Comparison of ENCODE assay signal across 8 cellular contexts in the genomic region with DNA sequence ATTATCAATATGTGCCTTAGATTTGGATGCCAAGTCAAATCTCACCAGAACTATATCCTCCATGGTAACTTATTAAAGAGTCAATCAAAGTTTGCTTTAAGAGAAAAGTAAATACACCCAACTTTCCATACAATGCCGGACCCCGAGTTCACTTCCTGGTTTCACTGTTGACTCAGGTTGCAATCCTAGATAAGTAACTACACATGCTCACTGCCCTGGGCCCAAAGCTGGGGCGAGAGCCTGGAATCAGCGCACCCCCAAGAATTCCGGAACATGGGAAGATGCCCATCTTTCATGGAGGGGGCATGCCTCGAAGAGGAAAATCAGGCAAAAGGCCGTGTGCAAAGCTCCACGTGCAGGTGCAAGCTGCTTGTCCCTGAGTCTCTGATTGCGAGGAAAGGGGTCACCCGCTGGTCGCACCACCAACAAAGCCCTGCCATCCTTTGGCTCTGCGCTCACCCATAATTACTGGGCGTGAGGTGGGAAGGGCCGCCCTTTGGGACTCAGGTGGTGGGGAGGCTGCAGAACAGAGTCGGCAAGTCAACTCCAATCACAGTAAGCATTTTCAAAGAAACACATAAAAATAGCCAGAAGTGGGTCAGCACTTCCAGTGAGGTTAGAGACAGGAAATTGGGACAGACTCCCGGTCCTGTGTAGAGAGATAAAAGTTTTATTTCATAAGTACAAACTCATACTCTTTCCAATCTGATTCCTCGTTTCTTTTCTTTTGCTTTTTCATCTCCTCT.
A peak's percentile ranks its signal among the peaks of the same experiment; 100 is the strongest.
DNase-seq lines count a peak whose midpoint lies in the region; ATAC-seq and TF ChIP-seq lines count a peak whose summit lies in the region.

No MANE protein-coding gene starts in this region.

- H3K27me3 ChIP-seq in liver (ENCODE audit: control insufficient read depth in 4 of 4, insufficient read depth in 4 of 4, low read length in 3 of 4): no peaks in the 10 kb centered on the region

- H3K36me3 ChIP-seq in liver (ENCODE audit: control insufficient read depth in 4 of 4, insufficient read depth in 3 of 4, low read depth in 1 of 4, low read length in 3 of 4): no peaks in the 10 kb centered on the region

- H3K27ac ChIP-seq in liver (ENCODE audit: low read depth in 1 of 2, low read length in 2 of 2): peak overlapping the region; percentile 95

- H3K4me1 Mint-ChIP-seq in activated T-cell treated with anti-CD3 and anti-CD28 coated beads, Interleukin-2, amount 50 U/mL, for 24 hours (ENCODE audit: low read depth): peaks cover 92% of the 10 kb centered on the region
- H3K4me1 Mint-ChIP-seq in activated T-cell treated with anti-CD3 and anti-CD28 coated beads, Interleukin-2, amount 50 U/mL, for 4 hours (ENCODE audit: low read depth): peaks cover 75% of the 10 kb centered on the region
- H3K4me1 Mint-ChIP-seq in activated T-helper 2 cell treated with anti-CD3 and anti-CD28 coated beads, Interferon-gamma antibody, Interleukin-2, Interleukin-4, amounts not matched to agents 10 μg/mL and 5 μg/mL and 100 μg/mL, durations not matched to agents 14 hours and 24 hours and 36 hours (ENCODE audit: low read depth): peaks cover 84% of the 10 kb centered on the region
- peaks cover 73% of the 10 kb centered on the region for H3K4me1 Mint-ChIP-seq in type B pancreatic cell (ENCODE audit: unreplicated experiment)

- no peaks in the 10 kb centered on the region for H3K9me3 Mint-ChIP-seq in activated T-cell treated with anti-CD3 and anti-CD28 coated beads, Interleukin-2, amount 50 U/mL, for 24 hours
- no peaks in the 10 kb centered on the region for H3K9me3 Mint-ChIP-seq in activated T-cell treated with anti-CD3 and anti-CD28 coated beads, Interleukin-2, amount 50 U/mL, for 4 hours
- no peaks in the 10 kb centered on the region for H3K9me3 Mint-ChIP-seq in activated T-helper 2 cell treated with anti-CD3 and anti-CD28 coated beads, Interferon-gamma antibody, Interleukin-2, Interleukin-4, amounts not matched to agents 10 μg/mL and 5 μg/mL and 100 μg/mL, durations not matched to agents 14 hours and 24 hours and 36 hours
- H3K9me3 Mint-ChIP-seq in type B pancreatic cell: no peaks in the 10 kb centered on the region

- peak overlapping the region; percentile 79 to 81 for H3K9ac ChIP-seq in liver (ENCODE audit: low read depth in 1 of 2, low read length in 2 of 2)

- intact Hi-C loops in activated T-helper 2 cell treated with anti-CD3 and anti-CD28 coated beads, Interferon-gamma antibody, Interleukin-2, Interleukin-4, amounts not matched to agents 10 μg/mL and 5 μg/mL and 100 μg/mL, durations not matched to agents 14 hours and 24 hours and 36 hours (cut with micrococcal nuclease): no loop called here

- no peaks in the 10 kb centered on the region for H3K9me3 ChIP-seq in liver (ENCODE audit: control insufficient read depth in 4 of 4, low read length in 3 of 4)

- no peak overlapping the region for H3K4me3 ChIP-seq in liver (ENCODE audit: low read depth in 1 of 3, low read length in 3 of 3)

- TF ChIP-seq RAD21 in liver (IDR thresholded peaks at IDR 0.05): peak; percentile 63 to 72

- DNase-seq in activated T-cell treated with anti-CD3 and anti-CD28 coated beads, Interleukin-2, amount 50 U/mL, for 24 hours: peak; percentile 29
- no peak for DNase-seq in activated T-cell treated with anti-CD3 and anti-CD28 coated beads, Interleukin-2, amount 50 U/mL, for 4 hours
- no peak for DNase-seq in activated T-helper 2 cell treated with anti-CD3 and anti-CD28 coated beads, Interferon-gamma antibody, Interleukin-2, Interleukin-4, amounts not matched to agents 10 μg/mL and 5 μg/mL and 100 μg/mL, durations not matched to agents 14 hours and 24 hours and 36 hours (ENCODE audit: low spot score)
- DNase-seq in type B pancreatic cell (ENCODE audit: extremely low spot score, unreplicated experiment) (peak; percentile 66), cerebellar cortex (ENCODE audit: low spot score) (no peak), NCI-H524 (lab: John Stamatoyannopoulos, UW) (no peak)

- H3K4me3 Mint-ChIP-seq in activated T-cell treated with anti-CD3 and anti-CD28 coated beads, Interleukin-2, amount 50 U/mL, for 24 hours: no peak overlapping the region
- H3K4me3 Mint-ChIP-seq in activated T-cell treated with anti-CD3 and anti-CD28 coated beads, Interleukin-2, amount 50 U/mL, for 4 hours: no peak overlapping the region
- H3K4me3 Mint-ChIP-seq in activated T-helper 2 cell treated with anti-CD3 and anti-CD28 coated beads, Interferon-gamma antibody, Interleukin-2, Interleukin-4, amounts not matched to agents 10 μg/mL and 5 μg/mL and 100 μg/mL, durations not matched to agents 14 hours and 24 hours and 36 hours (ENCODE audit: low read depth): no peak overlapping the region
- peak overlapping the region; percentile 53 for H3K4me3 Mint-ChIP-seq in type B pancreatic cell

- peaks cover 37 to 83% (median 58%) of the 10 kb centered on the region in 4 donors for H3K4me1 ChIP-seq in liver (ENCODE audit: control insufficient read depth in 4 of 4, insufficient read depth in 4 of 4, low read length in 3 of 4)

- peaks cover 4% of the 10 kb centered on the region for H3K36me3 Mint-ChIP-seq in activated T-cell treated with anti-CD3 and anti-CD28 coated beads, Interleukin-2, amount 50 U/mL, for 24 hours (ENCODE audit: low read depth)
- H3K36me3 Mint-ChIP-seq in activated T-cell treated with anti-CD3 and anti-CD28 coated beads, Interleukin-2, amount 50 U/mL, for 4 hours (ENCODE audit: insufficient read depth): no peaks in the 10 kb centered on the region
- peaks cover 25% of the 10 kb centered on the region for H3K36me3 Mint-ChIP-seq in activated T-helper 2 cell treated with anti-CD3 and anti-CD28 coated beads, Interferon-gamma antibody, Interleukin-2, Interleukin-4, amounts not matched to agents 10 μg/mL and 5 μg/mL and 100 μg/mL, durations not matched to agents 14 hours and 24 hours and 36 hours (ENCODE audit: low read depth)
- H3K36me3 Mint-ChIP-seq in type B pancreatic cell: no peaks in the 10 kb centered on the region

- H3K27ac Mint-ChIP-seq in activated T-cell treated with anti-CD3 and anti-CD28 coated beads, Interleukin-2, amount 50 U/mL, for 24 hours: peak overlapping the region; percentile 50
- peak overlapping the region; percentile 93 for H3K27ac Mint-ChIP-seq in activated T-helper 2 cell treated with anti-CD3 and anti-CD28 coated beads, Interferon-gamma antibody, Interleukin-2, Interleukin-4, amounts not matched to agents 10 μg/mL and 5 μg/mL and 100 μg/mL, durations not matched to agents 14 hours and 24 hours and 36 hours
- peak overlapping the region; percentile 87 for H3K27ac Mint-ChIP-seq in type B pancreatic cell

- 12% methylated on average over 17 of the region's 17 CpGs for WGBS in liver

- no peak for TF ChIP-seq CTCF in liver (IDR thresholded peaks at IDR 0.05; ENCODE audit: low read depth, low read length, missing input control)
- TF ChIP-seq CTCF in type B pancreatic cell (conservative IDR thresholded peaks at IDR 0.05): no peak

- H3K27me3 Mint-ChIP-seq in activated T-cell treated with anti-CD3 and anti-CD28 coated beads, Interleukin-2, amount 50 U/mL, for 24 hours: no peaks in the 10 kb centered on the region
- H3K27me3 Mint-ChIP-seq in activated T-cell treated with anti-CD3 and anti-CD28 coated beads, Interleukin-2, amount 50 U/mL, for 4 hours (ENCODE audit: low read depth): no peaks in the 10 kb centered on the region
- no peaks in the 10 kb centered on the region for H3K27me3 Mint-ChIP-seq in activated T-helper 2 cell treated with anti-CD3 and anti-CD28 coated beads, Interferon-gamma antibody, Interleukin-2, Interleukin-4, amounts not matched to agents 10 μg/mL and 5 μg/mL and 100 μg/mL, durations not matched to agents 14 hours and 24 hours and 36 hours (ENCODE audit: low read depth)
- no peaks in the 10 kb centered on the region for H3K27me3 Mint-ChIP-seq in type B pancreatic cell

- ATAC-seq in activated T-cell treated with anti-CD3 and anti-CD28 coated beads, Interleukin-2, amount 50 U/mL, for 4 hours: no peak
- no peak for ATAC-seq in HG03432 (IDR thresholded peaks at IDR 0.05; ENCODE audit: unreplicated experiment)

TF ChIP-seq in liver, 16 proteins besides CTCF, POLR2A, EP300 and RAD21 (continues in another document):
- TF ChIP-seq, protein P1, sequence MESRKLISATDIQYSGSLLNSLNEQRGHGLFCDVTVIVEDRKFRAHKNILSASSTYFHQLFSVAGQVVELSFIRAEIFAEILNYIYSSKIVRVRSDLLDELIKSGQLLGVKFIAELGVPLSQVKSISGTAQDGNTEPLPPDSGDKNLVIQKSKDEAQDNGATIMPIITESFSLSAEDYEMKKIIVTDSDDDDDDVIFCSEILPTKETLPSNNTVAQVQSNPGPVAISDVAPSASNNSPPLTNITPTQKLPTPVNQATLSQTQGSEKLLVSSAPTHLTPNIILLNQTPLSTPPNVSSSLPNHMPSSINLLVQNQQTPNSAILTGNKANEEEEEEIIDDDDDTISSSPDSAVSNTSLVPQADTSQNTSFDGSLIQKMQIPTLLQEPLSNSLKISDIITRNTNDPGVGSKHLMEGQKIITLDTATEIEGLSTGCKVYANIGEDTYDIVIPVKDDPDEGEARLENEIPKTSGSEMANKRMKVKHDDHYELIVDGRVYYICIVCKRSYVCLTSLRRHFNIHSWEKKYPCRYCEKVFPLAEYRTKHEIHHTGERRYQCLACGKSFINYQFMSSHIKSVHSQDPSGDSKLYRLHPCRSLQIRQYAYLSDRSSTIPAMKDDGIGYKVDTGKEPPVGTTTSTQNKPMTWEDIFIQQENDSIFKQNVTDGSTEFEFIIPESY (IDR thresholded peaks at IDR 0.05): peak; percentile 92
- TF ChIP-seq TAF1 (conservative IDR thresholded peaks at IDR 0.05): no peak
- peak; percentile 81 to 98 for TF ChIP-seq EGR1 (IDR thresholded peaks at IDR 0.05; ENCODE audit: low read depth in 2 of 2)
- TF ChIP-seq FOXA2 (IDR thresholded peaks at IDR 0.05): peak; percentile 99
- no peak for TF ChIP-seq HNF4G (IDR thresholded peaks at IDR 0.05)
- peak; percentile 86 to 93 for TF ChIP-seq JUND (IDR thresholded peaks at IDR 0.05)
- peak; percentile 98 for TF ChIP-seq FOXA1 (IDR thresholded peaks at IDR 0.05)
- peak; percentile 97 for TF ChIP-seq SP1 (IDR thresholded peaks at IDR 0.05)
- peak; percentile 87 to 95 for TF ChIP-seq RXRA (IDR thresholded peaks at IDR 0.05)
- TF ChIP-seq, protein P2, sequence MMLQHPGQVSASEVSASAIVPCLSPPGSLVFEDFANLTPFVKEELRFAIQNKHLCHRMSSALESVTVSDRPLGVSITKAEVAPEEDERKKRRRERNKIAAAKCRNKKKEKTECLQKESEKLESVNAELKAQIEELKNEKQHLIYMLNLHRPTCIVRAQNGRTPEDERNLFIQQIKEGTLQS (IDR thresholded peaks at IDR 0.05): peak; percentile 29
- peak; percentile 53 for TF ChIP-seq NR2F2 (IDR thresholded peaks at IDR 0.05)
- peak; percentile 89 for TF ChIP-seq YY1 (IDR thresholded peaks at IDR 0.05)
- TF ChIP-seq GABPA (IDR thresholded peaks at IDR 0.05 in 1 of 2, conservative IDR thresholded peaks at IDR 0.05 in 1 of 2): peak in 1 of 2 donors; percentile 70
- TF ChIP-seq HNF4A (conservative IDR thresholded peaks at IDR 0.05): peak; percentile 88 to 92

Comparison
In these comparisons a context has a peak if more than half of its experiments do, and no peak if none do; other contexts are left out.
1. DNase-seq: peak in activated T-cell treated with anti-CD3 and anti-CD28 coated beads, Interleukin-2, amount 50 U/mL, for 24 hours (single experiment) and type B pancreatic cell (single experiment); none in activated T-cell treated with anti-CD3 and anti-CD28 coated beads, Interleukin-2, amount 50 U/mL, for 4 hours (single experiment), activated T-helper 2 cell treated with anti-CD3 and anti-CD28 coated beads, Interferon-gamma antibody, Interleukin-2, Interleukin-4, amounts not matched to agents 10 μg/mL and 5 μg/mL and 100 μg/mL, durations not matched to agents 14 hours and 24 hours and 36 hours (single experiment), cerebellar cortex (single experiment) and NCI-H524 (0 of 2).
2. Peak in every context shown above with its lines, with median percentiles within 50 percentile points of each other: H3K27ac Mint-ChIP-seq.